ENCODE assay signal across 8 cellular contexts in genomic region chr11:78188012-78188808, GRCh38. TPM values are rescaled to one million over a fixed set of nuclear protein-coding genes. Genes with fewer than 3 reads are reported as not detected.
DNase-seq lines count a peak whose midpoint lies in the region; ATAC-seq and TF ChIP-seq lines count a peak whose summit lies in the region.

Gene KCTD21 (minus strand): TSS chr11:78188626. CDS start chr11:78174554, 14,072 bp downstream.

- H3K36me3 ChIP-seq in suprapubic skin = no peaks in the 10 kb centered on the region

- peak within 1 kb of the TSS; percentile 97 to 99 for H3K27ac Mint-ChIP-seq in activated naive CD4-positive, alpha-beta T cell treated with anti-CD3 and anti-CD28 coated beads, Interleukin-2, amount 50 U/mL, for 72 hours

- WGBS in suprapubic skin = under 1% methylated on average over 40 of the region's 58 CpGs

- H3K9me3 Mint-ChIP-seq in activated naive CD4-positive, alpha-beta T cell treated with anti-CD3 and anti-CD28 coated beads, Interleukin-2, amount 50 U/mL, for 72 hours = no peaks in the 10 kb centered on the region

- no peaks in the 10 kb centered on the region for H3K27me3 ChIP-seq in suprapubic skin

- H3K27ac ChIP-seq in suprapubic skin = peak within 1 kb of the TSS; percentile 40

- H3K9me3 ChIP-seq in suprapubic skin = no peaks in the 10 kb centered on the region

- TF ChIP-seq CTCF in GM10266 (IDR thresholded peaks at IDR 0.05; ENCODE audit: control insufficient read depth, insufficient read depth, low read depth, missing control alignments) = no peak
- no peak for TF ChIP-seq CTCF in suprapubic skin (IDR thresholded peaks at IDR 0.05)

- TF ChIP-seq EP300 in suprapubic skin (IDR thresholded peaks at IDR 0.05) = no peak

- H3K4me3 ChIP-seq in suprapubic skin = peak within 1 kb of the TSS; percentile 66

- ATAC-seq in HG02623 (IDR thresholded peaks at IDR 0.05; ENCODE audit: unreplicated experiment) (peak; percentile 96), SK-N-SH treated with all-trans-retinoic acid at 6 μM for 48 hours (peak; percentile 98)
- peak; percentile 82 to 90 for ATAC-seq in activated naive CD4-positive, alpha-beta T cell treated with anti-CD3 and anti-CD28 coated beads, Interleukin-2, amount 50 U/mL, for 72 hours

- DNase-seq in GM10266 (ENCODE audit: extremely low spot score) (peak; percentile 97), NCI-H1092 treated with DMSO at 0.1 percent for 48 hours (lab: John Stamatoyannopoulos, UW) (peak; percentile 98), glomerular endothelial cell (ENCODE audit: extremely low read depth, low read depth, low spot score) (peak; percentile 71), occipital lobe (lab: John Stamatoyannopoulos, UW) (peak; percentile 96), suprapubic skin (ENCODE audit: low spot score in 2 of 2) (peak; percentile 96 to 98)
- DNase-seq in activated naive CD4-positive, alpha-beta T cell treated with anti-CD3 and anti-CD28 coated beads, Interleukin-2, amount 50 U/mL, for 72 hours (ENCODE audit: low spot score in 2 of 2) = peak; percentile 91 to 92

- H3K4me1 ChIP-seq in suprapubic skin = peaks cover 31% of the 10 kb centered on the region

- H3K36me3 Mint-ChIP-seq in activated naive CD4-positive, alpha-beta T cell treated with anti-CD3 and anti-CD28 coated beads, Interleukin-2, amount 50 U/mL, for 72 hours = peaks cover 22 to 26% of the 10 kb centered on the region in 2 donors

- TF ChIP-seq POLR2A in suprapubic skin (IDR thresholded peaks at IDR 0.05) = peak in 1 of 2 donors; percentile 30

TF ChIP-seq in SK-N-SH treated with all-trans-retinoic acid at 6 μM for 48 hours, 23 proteins besides CTCF, POLR2A, EP300 and RAD21:
- TF ChIP-seq ZNF70 (CRISPR knock-in tag; IDR thresholded peaks at IDR 0.05) (peak; percentile 39; the same call in 1 of the 2 replicates), ZFP3 (CRISPR knock-in tag; IDR thresholded peaks at IDR 0.05) (peak; percentile 82), ZC3H10 (CRISPR knock-in tag; IDR thresholded peaks at IDR 0.05) (no peak), TCF4 (CRISPR knock-in tag; IDR thresholded peaks at IDR 0.05; ENCODE audit: borderline replicate concordance) (peak; percentile 46; the same call in 1 of the 2 replicates), ESRRG (CRISPR knock-in tag; IDR thresholded peaks at IDR 0.05) (no peak), CREB5 (CRISPR knock-in tag; IDR thresholded peaks at IDR 0.05; ENCODE audit: low read depth) (no peak), OSR1 (CRISPR knock-in tag; IDR thresholded peaks at IDR 0.05) (no peak), TSHZ2 (CRISPR knock-in tag; IDR thresholded peaks at IDR 0.05) (peak; percentile 72; the same call in 1 of the 2 replicates), GLIS3 (CRISPR knock-in tag; IDR thresholded peaks at IDR 0.05) (peak; percentile 66; the same call in 1 of the 2 replicates), CSDC2 (CRISPR knock-in tag; IDR thresholded peaks at IDR 0.05) (peak; percentile 82; the same call in 1 of the 2 replicates)

RNA-seq across cellular contexts. Expression of gene KCTD21, which starts in this region (rescaled TPM):
- 10 to 100 TPM in 1 of 2 donors, 1 to 10 TPM in 1; 6.6 to 12.2 TPM for total RNA-seq in activated naive CD4-positive, alpha-beta T cell treated with anti-CD3 and anti-CD28 coated beads, Interleukin-2, amount 50 U/mL, for 72 hours
- 11.8 and 18.1 TPM in 2 replicates for total RNA-seq in glomerular endothelial cell
- total RNA-seq in occipital lobe = 6.4 TPM
- total RNA-seq in suprapubic skin = 10 to 100 TPM in 1 of 4 donors, 1 to 10 TPM in 3; 3.6 to 11.1 (median 4.3) TPM

Comparison
In these comparisons a context has a peak if more than half of its experiments do, and no peak if none do; other contexts are left out.
1. Peak in every context shown above with its lines: DNase-seq, ATAC-seq, H3K4me3 ChIP-seq and H3K27ac ChIP-seq.